In genomic region chr2:38090928-38091327, GRCh38 we compare ENCODE assay signal across 21 cellular contexts. TPM values are rescaled to one million over a fixed set of nuclear protein-coding genes. Genes with fewer than 3 reads are reported as not detected.
DNase-seq lines count a peak whose midpoint lies in the region; ATAC-seq and TF ChIP-seq lines count a peak whose summit lies in the region.
"Had no signal": no experiment of that assay in that cellular context is flagged by ENCODE, and none has a peak within 500 bp of the region (broad histone marks: within the 10 kb centered on the region; RNA-seq: fewer than 3 reads in every experiment).

No MANE protein-coding gene starts in this region.

- H3K9me3 ChIP-seq in left ventricle myocardium inferior (replicated peaks) (no peaks in the 10 kb centered on the region), osteoblast (ENCODE audit: low read depth, low read length) (no peaks in the 10 kb centered on the region), Karpas-422 (ENCODE audit: low read length) (no peaks in the 10 kb centered on the region)
- H3K9me3 ChIP-seq: BLaER1 had no signal

- H3K79me2 ChIP-seq in osteoblast (ENCODE audit: insufficient read depth, low read length), result no peaks in the 10 kb centered on the region
- H3K79me2 ChIP-seq in Karpas-422 (ENCODE audit: low read length), result no peaks in the 10 kb centered on the region

- no peak overlapping the region for H3K4me3 ChIP-seq in left ventricle myocardium inferior
- no peak overlapping the region for H3K4me3 ChIP-seq in osteoblast (ENCODE audit: insufficient read depth, low read length)
- no peak overlapping the region for H3K4me3 ChIP-seq in Karpas-422 (ENCODE audit: low read length)
- H3K4me3 ChIP-seq: BLaER1, GM12878 had no signal

- no peak for DNase-seq in left ventricle myocardium inferior
- DNase-seq in Right ventricle myocardium inferior (ENCODE audit: missing footprints), result no peak
- DNase-seq in osteoblast (ENCODE audit: insufficient read length, low spot score, missing footprints), result no peak
- DNase-seq in Karpas-422, result no peak
- DNase-seq in HuH-7 (ENCODE audit: low spot score), result no peak
- DNase-seq in DMS79 (lab: John Stamatoyannopoulos, UW), result no peak
- no peak for DNase-seq in putamen (ENCODE audit: low spot score)
- DNase-seq: 8988T; CD4-positive, alpha-beta memory T cell; DND-41; EL; GOT3; H7; HFFc6 had no signal

- TF ChIP-seq CTCF in left ventricle myocardium inferior (IDR thresholded peaks at IDR 0.05; ENCODE audit: borderline replicate concordance) (no peak), VCaP (conservative IDR thresholded peaks at IDR 0.05) (no peak), osteoblast (IDR thresholded peaks at IDR 0.05; ENCODE audit: extremely low read depth, low read depth, low read length) (no peak)

- H4K20me1 ChIP-seq in osteoblast (ENCODE audit: insufficient read depth, low read length) (no peaks in the 10 kb centered on the region), Karpas-422 (ENCODE audit: insufficient read depth, low read depth, low read length) (no peaks in the 10 kb centered on the region)
- H4K20me1 ChIP-seq: BLaER1 had no signal

- no peaks in the 10 kb centered on the region for H3K9me2 ChIP-seq in Karpas-422 (replicated peaks; ENCODE audit: insufficient read depth, low read length)

- H3K36me3 ChIP-seq in left ventricle myocardium inferior, result no peaks in the 10 kb centered on the region
- H3K36me3 ChIP-seq in osteoblast (ENCODE audit: insufficient read depth, low read length), result no peaks in the 10 kb centered on the region
- no peaks in the 10 kb centered on the region for H3K36me3 ChIP-seq in Karpas-422 (ENCODE audit: insufficient read depth, low read length)
- H3K36me3 ChIP-seq: BLaER1 had no signal

- no peak for ATAC-seq in Right ventricle myocardium inferior
- ATAC-seq: GM12878, HCT116 had no signal

- intact Hi-C loops in left ventricle myocardium inferior (cut with micrococcal nuclease), result no loop called here
- intact Hi-C loops in Right ventricle myocardium inferior (cut with DNase I), result no loop called here

- H3K9ac ChIP-seq in Karpas-422 (ENCODE audit: low read length), result no peak overlapping the region
- H3K9ac ChIP-seq: BLaER1 had no signal

- H3K27me3 ChIP-seq in left ventricle myocardium inferior (ENCODE audit: low read depth) (peaks cover 23% of the 10 kb centered on the region), osteoblast (ENCODE audit: insufficient read depth, low read length) (peaks cover 8% of the 10 kb centered on the region), Karpas-422 (ENCODE audit: low read length) (no peaks in the 10 kb centered on the region)
- H3K27me3 ChIP-seq: BLaER1 had no signal

- peaks cover 46% of the 10 kb centered on the region for H3K4me1 ChIP-seq in left ventricle myocardium inferior
- peaks cover 29% of the 10 kb centered on the region for H3K4me1 ChIP-seq in osteoblast (ENCODE audit: insufficient read depth, low read length)
- no peaks in the 10 kb centered on the region for H3K4me1 ChIP-seq in Karpas-422 (ENCODE audit: low read length)
- H3K4me1 ChIP-seq: BLaER1 had no signal

- no peak overlapping the region for H2AFZ ChIP-seq in osteoblast (ENCODE audit: low read length)
- H2AFZ ChIP-seq in Karpas-422 (ENCODE audit: low read length), result no peak overlapping the region

- peak overlapping the region; percentile 92 for H3K27ac ChIP-seq in left ventricle myocardium inferior (replicated peaks)
- H3K27ac ChIP-seq in VCaP, result peak overlapping the region; percentile 29
- H3K27ac ChIP-seq in osteoblast (ENCODE audit: low read depth, low read length), result peak overlapping the region; percentile 93
- H3K27ac ChIP-seq in Karpas-422 (ENCODE audit: low read length), result no peak overlapping the region
- H3K27ac ChIP-seq: BLaER1, HL-60 had no signal

- no peak overlapping the region for H3K4me2 ChIP-seq in osteoblast (ENCODE audit: insufficient read depth, low read length)
- H3K4me2 ChIP-seq in Karpas-422 (ENCODE audit: low read depth, low read length, poor library complexity, severe bottlenecking), result no peak overlapping the region
- H3K4me2 ChIP-seq: BLaER1 had no signal

RNA-seq across cellular contexts. Expression of gene CYP1B1, which starts 15.0 kb away (rescaled TPM):
- total RNA-seq in left ventricle myocardium inferior (17.7 TPM), Right ventricle myocardium inferior (19.6 TPM), osteoblast (827 and 849 TPM in 2 replicates)
- not detected in 2 replicates for total RNA-seq in Karpas-422 (2014; rRNA removed; shearing (Covaris generic); ENCODE audit: low replicate concordance)
- total RNA-seq: G401, HT1080 had no signal

Comparison
In these comparisons a context has a peak if more than half of its experiments do, and no peak if none do; other contexts are left out.
1. RNA of gene CYP1B1, which starts 15.0 kb away (total RNA-seq): 827 to 849 TPM in osteoblast; 19.6 TPM in Right ventricle myocardium inferior (single experiment), 17.7 TPM in left ventricle myocardium inferior (single experiment) and not detected in Karpas-422; every median in the first group is over 10 times any median in the second.